In genomic region chr5:43073597-43074546, GRCh38 we compare ENCODE assay signal across 8 cellular contexts. TPM values are rescaled to one million over a fixed set of nuclear protein-coding genes. Genes with fewer than 3 reads are reported as not detected.
DNase-seq lines count a peak whose midpoint lies in the region; ATAC-seq and TF ChIP-seq lines count a peak whose summit lies in the region.

No MANE protein-coding gene starts in this region.

- H3K4me3 ChIP-seq in A673 (ENCODE audit: low read depth, low read length, poor library complexity, severe bottlenecking) (no peak overlapping the region), body of pancreas (no peak overlapping the region), mesendoderm (ENCODE audit: low read length) (no peak overlapping the region)

- H3K56ac ChIP-seq in mesendoderm (ENCODE audit: low read length) = no peak overlapping the region

- CTCF ChIA-PET in A673 (lab: Charles Lee) = no interaction called here
- CTCF ChIA-PET in GM10248 (lab: Yijun Ruan, JAX) = interaction anchor here (0.6 to 1.9 kb wide), 12 partner anchors 9 to 1259 kb away, joined by 3 to 8 read pairs (median 3); no protein-coding TSS in a partner anchor

- H3K27me3 ChIP-seq in A673 (replicated peaks; ENCODE audit: insufficient read depth, low read depth, low read length, poor library complexity) (no peaks in the 10 kb centered on the region), body of pancreas (no peaks in the 10 kb centered on the region), mesendoderm (ENCODE audit: insufficient read depth, low read length, poor library complexity) (no peaks in the 10 kb centered on the region)

- POLR2A ChIA-PET in A673 (lab: Charles Lee; ENCODE audit: low non-redundant PET) (no interaction called here), GM10248 (lab: Yijun Ruan, JAX) (no interaction called here)

- H3K18ac ChIP-seq in mesendoderm (ENCODE audit: low read length) = no peak overlapping the region

- intact Hi-C loops in A673 (cut with micrococcal nuclease; ENCODE audit: unreplicated experiment) = loop anchor here (10.0 kb wide), 1 partner anchor 311 kb away; no protein-coding TSS in a partner anchor
- intact Hi-C loops in body of pancreas (cut with DNase I) = no loop called here

- no peak overlapping the region for H3K27ac ChIP-seq in A673 (ENCODE audit: low read depth, low read length, poor library complexity, severe bottlenecking)
- no peak overlapping the region for H3K27ac ChIP-seq in body of pancreas
- no peak overlapping the region for H3K27ac ChIP-seq in mesendoderm (ENCODE audit: low read depth, low read length)

- H2BK15ac ChIP-seq in mesendoderm (replicated peaks; ENCODE audit: low read depth) = no peak overlapping the region

- H3K4ac ChIP-seq in mesendoderm (ENCODE audit: low read depth, low read length) = no peak overlapping the region

- no peak overlapping the region for H2AK5ac ChIP-seq in mesendoderm (ENCODE audit: low read length)

- H3K4me1 ChIP-seq in A673 (ENCODE audit: insufficient read depth, low read length, poor library complexity, severe bottlenecking) (peaks cover 6% of the 10 kb centered on the region), body of pancreas (peaks cover 11% of the 10 kb centered on the region), mesendoderm (ENCODE audit: control insufficient read depth, low read depth, low read length) (no peaks in the 10 kb centered on the region)

- no peak overlapping the region for H2BK120ac ChIP-seq in mesendoderm (ENCODE audit: low read depth, low read length)

- TF ChIP-seq POLR2A in body of pancreas (IDR thresholded peaks at IDR 0.05) = no peak

- peak; percentile 81 for TF ChIP-seq CTCF in A673 (conservative IDR thresholded peaks at IDR 0.05; ENCODE audit: low read depth, low read length)
- peak; percentile 62 for TF ChIP-seq CTCF in GM10248 (IDR thresholded peaks at IDR 0.05; ENCODE audit: control extremely low read depth, extremely low read depth, low read depth, missing control alignments)
- TF ChIP-seq CTCF in body of pancreas (IDR thresholded peaks at IDR 0.05) = peak; percentile 6 to 56 (median 46)

- H3K9ac ChIP-seq in mesendoderm (ENCODE audit: low read length) = no peak overlapping the region

- no TSS peak for BruUV-seq in A673 (replicated peaks; lab: Mats Ljungman, UMichigan)

- DNase-seq in A673 (ENCODE audit: low spot score) = peak; percentile 62
- peak; percentile 58 for DNase-seq in GM10248 (ENCODE audit: extremely low spot score)
- peak; percentile 35 to 90 (median 67) for DNase-seq in NCI-H1417 (lab: John Stamatoyannopoulos, UW)
- peak; percentile 26 for DNase-seq in SKM-1 (lab: John Stamatoyannopoulos, UW; ENCODE audit: unreplicated experiment)
- DNase-seq in body of pancreas = peak in 1 of 4 donors; percentile 33
- DNase-seq in mesendoderm = peak; percentile 76
- no peak for DNase-seq in AG08396 (ENCODE audit: low spot score)

- no peak overlapping the region for H3K23ac ChIP-seq in mesendoderm (ENCODE audit: low read length)

- 89 to 91% methylated on average over 12 of the region's 12 CpGs for WGBS in body of pancreas, 2 donors
- no CpG with 5 or more reads among the region's 12 CpGs for whole genome bisulfite sequencing in mesendoderm (ENCODE audit: extremely low coverage, insufficient coverage, low lambda C conversion rate)

- H3K79me1 ChIP-seq in mesendoderm (ENCODE audit: low read length) = no peaks in the 10 kb centered on the region

- H3K36me3 ChIP-seq in A673 (ENCODE audit: insufficient read depth, low read length, poor library complexity, severe bottlenecking) (peaks cover 10% of the 10 kb centered on the region), body of pancreas (replicated peaks in 1 of 2; ENCODE audit: insufficient read depth in 1 of 2, low read depth in 2 of 2) (peaks cover 0 to 7% of the 10 kb centered on the region in 2 donors), mesendoderm (ENCODE audit: control insufficient read depth, insufficient read depth, low read length) (peaks cover 4% of the 10 kb centered on the region)

- H2BK5ac ChIP-seq in mesendoderm (ENCODE audit: low read length) = no peak overlapping the region

- H3K9me3 ChIP-seq in A673 (ENCODE audit: low read depth, low read length, poor library complexity, severe bottlenecking) (no peaks in the 10 kb centered on the region), body of pancreas (no peaks in the 10 kb centered on the region)

- no peak overlapping the region for H3K4me2 ChIP-seq in mesendoderm (ENCODE audit: low read length)

- ATAC-seq in body of pancreas (no peak), GM18498 (IDR thresholded peaks at IDR 0.05; ENCODE audit: unreplicated experiment) (no peak)

- H4K5ac ChIP-seq in mesendoderm (ENCODE audit: low read length) = no peak overlapping the region

- H3K79me2 ChIP-seq in mesendoderm (ENCODE audit: control insufficient read depth, insufficient read depth, low read length) = peaks cover 1% of the 10 kb centered on the region

- H4K8ac ChIP-seq in mesendoderm (ENCODE audit: low read depth, low read length) = no peak overlapping the region

RNA-seq across cellular contexts. Expression of gene ANXA2R, which starts 33.8 kb away (rescaled TPM):
- total RNA-seq in A673 (2021) (1.4 and 1.9 TPM in 2 replicates), body of pancreas (1 to 10 TPM in 1 of 2 donors, under 1 TPM in 1; 0.99 to 1.3 TPM)
- 1.2 TPM for polyA plus RNA-seq in mesendoderm (2013, experiment 1 of 2)
- 1.2 TPM for polyA plus RNA-seq in mesendoderm (2013, experiment 2 of 2)

RNA-seq across cellular contexts. Expression of gene ZNF131, which starts 46.8 kb away (rescaled TPM):
- total RNA-seq in A673 (2021) = 43.6 and 45.0 TPM in 2 replicates
- total RNA-seq in body of pancreas = 10 to 100 TPM; 21.5 to 41.5 TPM
- 52.1 TPM for polyA plus RNA-seq in mesendoderm (2013, experiment 1 of 2)
- 53.8 TPM for polyA plus RNA-seq in mesendoderm (2013, experiment 2 of 2)
